In the genomic region with DNA sequence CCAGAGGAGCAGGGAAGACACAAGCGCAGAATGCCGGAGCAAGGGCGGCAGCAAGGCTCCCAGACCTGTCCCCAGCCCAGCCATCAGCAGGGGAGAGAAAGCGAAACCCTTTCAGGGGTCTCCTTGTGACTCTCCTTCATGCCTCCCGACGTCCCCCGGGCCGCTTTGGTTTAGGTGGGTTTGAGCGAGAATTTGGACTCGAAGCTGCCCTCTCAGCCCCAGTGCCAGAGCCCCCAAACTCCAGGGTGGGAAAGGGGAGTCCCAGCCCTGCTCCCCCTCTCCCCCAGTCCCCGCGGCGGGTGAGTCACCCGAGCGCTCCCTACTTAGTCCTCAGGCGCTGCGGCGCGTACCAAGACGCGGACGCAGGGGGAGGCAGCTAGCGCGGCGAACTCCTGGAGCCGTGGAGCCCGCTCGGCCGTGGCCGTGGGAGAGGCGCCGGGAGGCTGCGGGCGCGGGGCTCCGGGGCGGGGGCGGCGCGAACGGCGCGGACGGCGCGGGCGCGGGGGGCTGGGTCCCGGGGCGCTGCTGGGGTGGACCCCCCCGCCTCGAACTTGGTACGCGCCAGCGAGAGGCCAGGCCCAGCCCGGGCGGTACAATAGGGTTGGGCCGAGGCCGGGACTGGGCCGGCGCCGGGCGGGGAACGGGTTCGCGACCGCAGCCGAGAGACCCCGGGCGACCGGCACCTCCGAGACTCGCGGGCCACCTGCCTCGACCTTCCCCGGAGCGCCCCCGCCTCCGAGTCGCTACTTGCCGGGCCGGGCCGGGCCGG, we compare ENCODE assay signal across 1 cellular context.
TF ChIP-seq lines count a peak whose summit lies in the region.

A gene (plus strand): TSS at position 601 of the 769 bp plus-strand sequence. CDS start 258 bp downstream, outside the sequence.

TF ChIP-seq in HepG2, 621 proteins besides CTCF, POLR2A, EP300 and RAD21 (continued from another document):
- TF ChIP-seq, protein P1, sequence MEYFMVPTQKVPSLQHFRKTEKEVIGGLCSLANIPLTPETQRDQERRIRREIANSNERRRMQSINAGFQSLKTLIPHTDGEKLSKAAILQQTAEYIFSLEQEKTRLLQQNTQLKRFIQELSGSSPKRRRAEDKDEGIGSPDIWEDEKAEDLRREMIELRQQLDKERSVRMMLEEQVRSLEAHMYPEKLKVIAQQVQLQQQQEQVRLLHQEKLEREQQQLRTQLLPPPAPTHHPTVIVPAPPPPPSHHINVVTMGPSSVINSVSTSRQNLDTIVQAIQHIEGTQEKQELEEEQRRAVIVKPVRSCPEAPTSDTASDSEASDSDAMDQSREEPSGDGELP (IDR thresholded peaks at IDR 0.05; ENCODE audit: borderline replicate concordance, low read depth): 0 out of 2 replicates have a peak, but pooled peaks have one; percentile 7
- TF ChIP-seq NCOA1 (CRISPR knock-in tag; IDR thresholded peaks at IDR 0.05) (0 out of 2 replicates have a peak, but pooled peaks have one; percentile 34), SPEN (CRISPR knock-in tag; IDR thresholded peaks at IDR 0.05; ENCODE audit: low read depth) (peak; percentile 27; the same call in 1 of the 2 replicates), SALL2 (CRISPR knock-in tag; IDR thresholded peaks at IDR 0.05) (peak; percentile 14; the same call in 1 of the 2 replicates), HES4 (CRISPR knock-in tag; IDR thresholded peaks at IDR 0.05; ENCODE audit: borderline replicate concordance) (0 out of 2 replicates have a peak, but pooled peaks have one; percentile 19), JUNB (CRISPR knock-in tag; IDR thresholded peaks at IDR 0.05; ENCODE audit: borderline replicate concordance) (peak; percentile 49; the same call in 1 of the 2 replicates), ZNF766 (CRISPR knock-in tag; IDR thresholded peaks at IDR 0.05; ENCODE audit: borderline replicate concordance) (no peak), KDM5B (CRISPR knock-in tag; IDR thresholded peaks at IDR 0.05; ENCODE audit: borderline replicate concordance) (peak; percentile 39; the same call in 1 of the 2 replicates), BHLHE40 (IDR thresholded peaks at IDR 0.05; ENCODE audit: low read length) (peak; percentile 86), HOXA5 (CRISPR knock-in tag; IDR thresholded peaks at IDR 0.05) (peak; percentile 31; the same call in 1 of the 2 replicates), JUND (CRISPR knock-in tag; IDR thresholded peaks at IDR 0.05) (peak; percentile 89)
- TF ChIP-seq, protein P2, sequence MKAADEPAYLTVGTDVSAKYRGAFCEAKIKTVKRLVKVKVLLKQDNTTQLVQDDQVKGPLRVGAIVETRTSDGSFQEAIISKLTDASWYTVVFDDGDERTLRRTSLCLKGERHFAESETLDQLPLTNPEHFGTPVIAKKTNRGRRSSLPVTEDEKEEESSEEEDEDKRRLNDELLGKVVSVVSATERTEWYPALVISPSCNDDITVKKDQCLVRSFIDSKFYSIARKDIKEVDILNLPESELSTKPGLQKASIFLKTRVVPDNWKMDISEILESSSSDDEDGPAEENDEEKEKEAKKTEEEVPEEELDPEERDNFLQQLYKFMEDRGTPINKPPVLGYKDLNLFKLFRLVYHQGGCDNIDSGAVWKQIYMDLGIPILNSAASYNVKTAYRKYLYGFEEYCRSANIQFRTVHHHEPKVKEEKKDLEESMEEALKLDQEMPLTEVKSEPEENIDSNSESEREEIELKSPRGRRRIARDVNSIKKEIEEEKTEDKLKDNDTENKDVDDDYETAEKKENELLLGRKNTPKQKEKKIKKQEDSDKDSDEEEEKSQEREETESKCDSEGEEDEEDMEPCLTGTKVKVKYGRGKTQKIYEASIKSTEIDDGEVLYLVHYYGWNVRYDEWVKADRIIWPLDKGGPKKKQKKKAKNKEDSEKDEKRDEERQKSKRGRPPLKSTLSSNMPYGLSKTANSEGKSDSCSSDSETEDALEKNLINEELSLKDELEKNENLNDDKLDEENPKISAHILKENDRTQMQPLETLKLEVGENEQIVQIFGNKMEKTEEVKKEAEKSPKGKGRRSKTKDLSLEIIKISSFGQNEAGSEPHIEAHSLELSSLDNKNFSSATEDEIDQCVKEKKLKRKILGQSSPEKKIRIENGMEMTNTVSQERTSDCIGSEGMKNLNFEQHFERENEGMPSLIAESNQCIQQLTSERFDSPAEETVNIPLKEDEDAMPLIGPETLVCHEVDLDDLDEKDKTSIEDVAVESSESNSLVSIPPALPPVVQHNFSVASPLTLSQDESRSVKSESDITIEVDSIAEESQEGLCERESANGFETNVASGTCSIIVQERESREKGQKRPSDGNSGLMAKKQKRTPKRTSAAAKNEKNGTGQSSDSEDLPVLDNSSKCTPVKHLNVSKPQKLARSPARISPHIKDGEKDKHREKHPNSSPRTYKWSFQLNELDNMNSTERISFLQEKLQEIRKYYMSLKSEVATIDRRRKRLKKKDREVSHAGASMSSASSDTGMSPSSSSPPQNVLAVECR (CRISPR knock-in tag; IDR thresholded peaks at IDR 0.05; ENCODE audit: borderline replicate concordance): peak; percentile 44; the same call in 1 of the 2 replicates
- TF ChIP-seq, protein P3, sequence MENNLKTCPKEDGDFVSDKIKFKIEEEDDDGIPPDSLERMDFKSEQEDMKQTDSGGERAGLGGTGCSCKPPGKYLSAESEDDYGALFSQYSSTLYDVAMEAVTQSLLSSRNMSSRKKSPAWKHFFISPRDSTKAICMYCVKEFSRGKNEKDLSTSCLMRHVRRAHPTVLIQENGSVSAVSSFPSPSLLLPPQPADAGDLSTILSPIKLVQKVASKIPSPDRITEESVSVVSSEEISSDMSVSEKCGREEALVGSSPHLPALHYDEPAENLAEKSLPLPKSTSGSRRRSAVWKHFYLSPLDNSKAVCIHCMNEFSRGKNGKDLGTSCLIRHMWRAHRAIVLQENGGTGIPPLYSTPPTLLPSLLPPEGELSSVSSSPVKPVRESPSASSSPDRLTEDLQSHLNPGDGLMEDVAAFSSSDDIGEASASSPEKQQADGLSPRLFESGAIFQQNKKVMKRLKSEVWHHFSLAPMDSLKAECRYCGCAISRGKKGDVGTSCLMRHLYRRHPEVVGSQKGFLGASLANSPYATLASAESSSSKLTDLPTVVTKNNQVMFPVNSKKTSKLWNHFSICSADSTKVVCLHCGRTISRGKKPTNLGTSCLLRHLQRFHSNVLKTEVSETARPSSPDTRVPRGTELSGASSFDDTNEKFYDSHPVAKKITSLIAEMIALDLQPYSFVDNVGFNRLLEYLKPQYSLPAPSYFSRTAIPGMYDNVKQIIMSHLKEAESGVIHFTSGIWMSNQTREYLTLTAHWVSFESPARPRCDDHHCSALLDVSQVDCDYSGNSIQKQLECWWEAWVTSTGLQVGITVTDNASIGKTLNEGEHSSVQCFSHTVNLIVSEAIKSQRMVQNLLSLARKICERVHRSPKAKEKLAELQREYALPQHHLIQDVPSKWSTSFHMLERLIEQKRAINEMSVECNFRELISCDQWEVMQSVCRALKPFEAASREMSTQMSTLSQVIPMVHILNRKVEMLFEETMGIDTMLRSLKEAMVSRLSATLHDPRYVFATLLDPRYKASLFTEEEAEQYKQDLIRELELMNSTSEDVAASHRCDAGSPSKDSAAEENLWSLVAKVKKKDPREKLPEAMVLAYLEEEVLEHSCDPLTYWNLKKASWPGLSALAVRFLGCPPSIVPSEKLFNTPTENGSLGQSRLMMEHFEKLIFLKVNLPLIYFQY (CRISPR knock-in tag; IDR thresholded peaks at IDR 0.05; ENCODE audit: borderline replicate concordance): peak; percentile 95; the same call in 1 of the 2 replicates
- TF ChIP-seq, protein P4, sequence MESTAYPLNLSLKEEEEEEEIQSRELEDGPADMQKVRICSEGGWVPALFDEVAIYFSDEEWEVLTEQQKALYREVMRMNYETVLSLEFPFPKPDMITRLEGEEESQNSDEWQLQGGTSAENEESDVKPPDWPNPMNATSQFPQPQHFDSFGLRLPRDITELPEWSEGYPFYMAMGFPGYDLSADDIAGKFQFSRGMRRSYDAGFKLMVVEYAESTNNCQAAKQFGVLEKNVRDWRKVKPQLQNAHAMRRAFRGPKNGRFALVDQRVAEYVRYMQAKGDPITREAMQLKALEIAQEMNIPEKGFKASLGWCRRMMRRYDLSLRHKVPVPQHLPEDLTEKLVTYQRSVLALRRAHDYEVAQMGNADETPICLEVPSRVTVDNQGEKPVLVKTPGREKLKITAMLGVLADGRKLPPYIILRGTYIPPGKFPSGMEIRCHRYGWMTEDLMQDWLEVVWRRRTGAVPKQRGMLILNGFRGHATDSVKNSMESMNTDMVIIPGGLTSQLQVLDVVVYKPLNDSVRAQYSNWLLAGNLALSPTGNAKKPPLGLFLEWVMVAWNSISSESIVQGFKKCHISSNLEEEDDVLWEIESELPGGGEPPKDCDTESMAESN (CRISPR knock-in tag; conservative IDR thresholded peaks at IDR 0.05): peak; percentile 14; the same call in 1 of the 2 replicates
- TF ChIP-seq, protein P5, sequence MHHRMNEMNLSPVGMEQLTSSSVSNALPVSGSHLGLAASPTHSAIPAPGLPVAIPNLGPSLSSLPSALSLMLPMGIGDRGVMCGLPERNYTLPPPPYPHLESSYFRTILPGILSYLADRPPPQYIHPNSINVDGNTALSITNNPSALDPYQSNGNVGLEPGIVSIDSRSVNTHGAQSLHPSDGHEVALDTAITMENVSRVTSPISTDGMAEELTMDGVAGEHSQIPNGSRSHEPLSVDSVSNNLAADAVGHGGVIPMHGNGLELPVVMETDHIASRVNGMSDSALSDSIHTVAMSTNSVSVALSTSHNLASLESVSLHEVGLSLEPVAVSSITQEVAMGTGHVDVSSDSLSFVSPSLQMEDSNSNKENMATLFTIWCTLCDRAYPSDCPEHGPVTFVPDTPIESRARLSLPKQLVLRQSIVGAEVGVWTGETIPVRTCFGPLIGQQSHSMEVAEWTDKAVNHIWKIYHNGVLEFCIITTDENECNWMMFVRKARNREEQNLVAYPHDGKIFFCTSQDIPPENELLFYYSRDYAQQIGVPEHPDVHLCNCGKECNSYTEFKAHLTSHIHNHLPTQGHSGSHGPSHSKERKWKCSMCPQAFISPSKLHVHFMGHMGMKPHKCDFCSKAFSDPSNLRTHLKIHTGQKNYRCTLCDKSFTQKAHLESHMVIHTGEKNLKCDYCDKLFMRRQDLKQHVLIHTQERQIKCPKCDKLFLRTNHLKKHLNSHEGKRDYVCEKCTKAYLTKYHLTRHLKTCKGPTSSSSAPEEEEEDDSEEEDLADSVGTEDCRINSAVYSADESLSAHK (CRISPR knock-in tag; IDR thresholded peaks at IDR 0.05; ENCODE audit: borderline replicate concordance): no peak
- TF ChIP-seq, protein P6, sequence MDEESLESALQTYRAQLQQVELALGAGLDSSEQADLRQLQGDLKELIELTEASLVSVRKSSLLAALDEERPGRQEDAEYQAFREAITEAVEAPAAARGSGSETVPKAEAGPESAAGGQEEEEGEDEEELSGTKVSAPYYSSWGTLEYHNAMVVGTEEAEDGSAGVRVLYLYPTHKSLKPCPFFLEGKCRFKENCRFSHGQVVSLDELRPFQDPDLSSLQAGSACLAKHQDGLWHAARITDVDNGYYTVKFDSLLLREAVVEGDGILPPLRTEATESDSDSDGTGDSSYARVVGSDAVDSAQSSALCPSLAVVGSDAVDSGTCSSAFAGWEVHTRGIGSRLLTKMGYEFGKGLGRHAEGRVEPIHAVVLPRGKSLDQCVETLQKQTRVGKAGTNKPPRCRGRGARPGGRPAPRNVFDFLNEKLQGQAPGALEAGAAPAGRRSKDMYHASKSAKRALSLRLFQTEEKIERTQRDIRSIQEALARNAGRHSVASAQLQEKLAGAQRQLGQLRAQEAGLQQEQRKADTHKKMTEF (CRISPR knock-in tag; IDR thresholded peaks at IDR 0.05): 0 out of 2 replicates have a peak, but pooled peaks have one; percentile 9
